21 cellular contexts compared by ENCODE assay signal in genomic region chr16:84461029-84461415, GRCh38. TPM values are rescaled to one million over a fixed set of nuclear protein-coding genes. Genes with fewer than 3 reads are reported as not detected.
DNase-seq lines count a peak whose midpoint lies in the region; ATAC-seq, FAIRE-seq and TF ChIP-seq lines count a peak whose summit lies in the region.
"Had no signal": no experiment of that assay in that cellular context is flagged by ENCODE, and none has a peak within 500 bp of the region (broad histone marks: within the 10 kb centered on the region; RNA-seq: fewer than 3 reads in every experiment).

No MANE protein-coding gene starts in this region.

- TF ChIP-seq EP300 in HepG2 (IDR thresholded peaks at IDR 0.05; ENCODE audit: low read depth in 2 of 2, low read length in 2 of 2): no peak
- TF ChIP-seq EP300 in HepG2 (CRISPR knock-in tag; IDR thresholded peaks at IDR 0.05; ENCODE audit: borderline replicate concordance): no peak

- no peaks in the 10 kb centered on the region for H3K79me1 ChIP-seq in neuronal stem cell (ENCODE audit: low read depth, low read length)

- peak overlapping the region; percentile 18 for H2BK120ac ChIP-seq in neuronal stem cell (ENCODE audit: low read depth, low read length)

- no peaks in the 10 kb centered on the region for H4K20me1 ChIP-seq in HepG2 (ENCODE audit: insufficient read depth, low read length)

- H3K79me2 ChIP-seq in HepG2 (ENCODE audit: insufficient read depth, low read length): no peaks in the 10 kb centered on the region

- BruUV-seq in HepG2 (replicated peaks; lab: Mats Ljungman, UMichigan): no TSS peak

- DNase-seq in HepG2 (ENCODE audit: low spot score) (no peak), neuronal stem cell (ENCODE audit: low spot score) (no peak), DMS153 (lab: John Stamatoyannopoulos, UW) (no peak), dedifferentiated amniotic fluid mesenchymal stem cell (ENCODE audit: extremely low spot score) (no peak)
- DNase-seq: activated naive CD4-positive, alpha-beta T cell treated with Interleukin-2 at 50 U/mL for 16 hours; amygdala; CD4-positive, CD25-positive, alpha-beta regulatory T cell; KBM-7; MM.1S; NCI-H1417; PC-3; SIG-M5; stimulated activated CD4-positive, alpha-beta T cell treated with anti-CD3 and anti-CD28 coated beads, Interleukin-4, amount 100 ng/mL, for 1 hour; stimulated activated naive B cell treated with anti-CD40 and anti-IgM and Interleukin-4, amounts not matched to agents 10 μg/mL and 1 μg/mL and 100 μg/mL, for 72 hours had no signal

- H3K14ac ChIP-seq in neuronal stem cell (ENCODE audit: low read length): no peak overlapping the region

- H3K27me3 ChIP-seq in liver (ENCODE audit: control insufficient read depth in 4 of 4, insufficient read depth in 4 of 4, low read length in 3 of 4) (no peaks in the 10 kb centered on the region), HepG2 (ENCODE audit: control insufficient read depth in 1 of 2, insufficient read depth in 2 of 2, low read length in 2 of 2) (no peaks in the 10 kb centered on the region), neuronal stem cell (ENCODE audit: control insufficient read depth in 3 of 3, insufficient read depth in 3 of 3, low read depth in 1 of 3, low read length in 3 of 3) (no peaks in the 10 kb centered on the region)
- H3K27me3 ChIP-seq: neutrophil had no signal

- peak overlapping the region; percentile 64 for H3K18ac ChIP-seq in neuronal stem cell (ENCODE audit: low read length)

- no peaks in the 10 kb centered on the region for H3K4me1 ChIP-seq in liver (ENCODE audit: control insufficient read depth in 4 of 4, insufficient read depth in 4 of 4, low read length in 3 of 4)
- no peaks in the 10 kb centered on the region for H3K4me1 ChIP-seq in HepG2 (ENCODE audit: insufficient read depth, low read length)
- peaks cover 0 to 2% of the 10 kb centered on the region in 2 donors for H3K4me1 ChIP-seq in neuronal stem cell (ENCODE audit: control insufficient read depth in 2 of 2, insufficient read depth in 1 of 2, low read depth in 1 of 2, low read length in 2 of 2)

- no peak overlapping the region for H2AK5ac ChIP-seq in neuronal stem cell (ENCODE audit: low read depth, low read length)

- in situ Hi-C loops in HepG2 (cut with HindIII; ENCODE audit: extremely low pct_ligation_motif_present, low pct_unique_long_range_greater_than_20kb): no loop called here

- H3K4me3 ChIP-seq in liver (ENCODE audit: low read depth in 1 of 3, low read length in 3 of 3) (no peak overlapping the region), HepG2 (replicated peaks in 1 of 3; ENCODE audit: insufficient read depth in 1 of 3, low read depth in 2 of 3, low read length in 3 of 3) (no peak overlapping the region), neuronal stem cell (ENCODE audit: low read length in 2 of 2) (no peak overlapping the region)
- H3K4me3 ChIP-seq: lung had no signal

- no peak overlapping the region for H2AFZ ChIP-seq in HepG2 (ENCODE audit: low read length)
- no peak overlapping the region for H2AFZ ChIP-seq in neuronal stem cell (ENCODE audit: low read length)

- CTCF ChIA-PET in HepG2 (lab: Yijun Ruan, JAX; ENCODE audit: low intra/inter-chr PET ratio, low total read pairs): no interaction called here

- POLR2A ChIA-PET in HepG2 (lab: Yijun Ruan, JAX): no interaction called here

- H3K36me3 ChIP-seq in liver (ENCODE audit: control insufficient read depth in 4 of 4, insufficient read depth in 3 of 4, low read depth in 1 of 4, low read length in 3 of 4) (no peaks in the 10 kb centered on the region), HepG2 (replicated peaks in 1 of 2; ENCODE audit: control insufficient read depth in 1 of 2, insufficient read depth in 2 of 2, low read length in 2 of 2) (no peaks in the 10 kb centered on the region; a peak in 1 of 5 replicates), neuronal stem cell (replicated peaks in 1 of 2; ENCODE audit: control insufficient read depth in 2 of 2, insufficient read depth in 2 of 2, low read length in 2 of 2) (peaks cover 3 to 8% of the 10 kb centered on the region in 2 donors)

- ATAC-seq in HepG2: no peak
- ATAC-seq in GM21576 (IDR thresholded peaks at IDR 0.05; ENCODE audit: unreplicated experiment): no peak
- ATAC-seq: PC-3; stimulated activated naive B cell treated with anti-CD40 and anti-IgM and Interleukin-4, amounts not matched to agents 10 μg/mL and 1 μg/mL and 100 μg/mL, for 72 hours had no signal

- H3K4ac ChIP-seq in neuronal stem cell (ENCODE audit: low read length): no peak overlapping the region

- TF ChIP-seq CTCF in liver (IDR thresholded peaks at IDR 0.05; ENCODE audit: low read depth, low read length, missing input control) (no peak), HepG2 (CRISPR knock-in tag; IDR thresholded peaks at IDR 0.05) (no peak), VCaP (conservative IDR thresholded peaks at IDR 0.05) (no peak)

- no peak overlapping the region for H2BK12ac ChIP-seq in neuronal stem cell (ENCODE audit: low read length)

- H3K27ac ChIP-seq in liver (ENCODE audit: low read depth in 1 of 2, low read length in 2 of 2): no peak overlapping the region
- no peak overlapping the region for H3K27ac ChIP-seq in HepG2 (ENCODE audit: extremely low read length, insufficient read depth, low read length)
- H3K27ac ChIP-seq in VCaP: peak overlapping the region; percentile 27
- H3K27ac ChIP-seq in neuronal stem cell (replicated peaks; ENCODE audit: low read length): no peak overlapping the region
- H3K27ac ChIP-seq: neutrophil had no signal

- FAIRE-seq in HepG2 (lab: Jason Lieb, UNC): no peak
- FAIRE-seq: islet of Langerhans, TTC549 had no signal

- TF ChIP-seq RAD21 in liver (IDR thresholded peaks at IDR 0.05): no peak
- TF ChIP-seq RAD21 in HepG2 (CRISPR knock-in tag; IDR thresholded peaks at IDR 0.05): no peak

- no peak overlapping the region for H3K4me2 ChIP-seq in HepG2 (ENCODE audit: low read depth, low read length)
- H3K4me2 ChIP-seq in neuronal stem cell (ENCODE audit: insufficient read depth, low read length, poor library complexity, severe bottlenecking): no peak overlapping the region

- intact Hi-C loops in HepG2 (cut with micrococcal nuclease; ENCODE audit: unreplicated experiment): no loop called here

- H3K23ac ChIP-seq in neuronal stem cell (ENCODE audit: low read depth, low read length, poor library complexity): peak overlapping the region; percentile 52

- WGBS in liver: 59% methylated on average over 8 of the region's 8 CpGs
- WGBS in HepG2 (ENCODE audit: low lambda C conversion rate): 72% methylated on average over 8 of the region's 8 CpGs
- no CpG with 5 or more reads among the region's 8 CpGs for WGBS in neuronal stem cell (ENCODE audit: extremely low coverage in 2 of 2, insufficient read length in 2 of 2, insufficient replicate concordance in 1 of 2), 2 donors

- H3K9ac ChIP-seq in liver (ENCODE audit: low read depth in 1 of 2, low read length in 2 of 2) (no peak overlapping the region), HepG2 (ENCODE audit: insufficient read depth, low read depth, low read length) (no peak overlapping the region), neuronal stem cell (ENCODE audit: low read depth, low read length, poor library complexity) (no peak overlapping the region)

- H2BK5ac ChIP-seq in neuronal stem cell (ENCODE audit: low read length): no peak overlapping the region

- H4K91ac ChIP-seq in neuronal stem cell (ENCODE audit: low read depth, low read length, poor library complexity): peak overlapping the region; percentile 72

- H2BK15ac ChIP-seq in neuronal stem cell (ENCODE audit: low read length): no peak overlapping the region

- no peak for TF ChIP-seq POLR2A in HepG2 (IDR thresholded peaks at IDR 0.05; ENCODE audit: insufficient read depth in 1 of 2, low read depth in 2 of 2, low read length in 2 of 2)

- peak overlapping the region; percentile 43 for H4K8ac ChIP-seq in neuronal stem cell (ENCODE audit: low read depth, low read length)

- H3K9me3 ChIP-seq in liver (ENCODE audit: control insufficient read depth in 4 of 4, low read length in 3 of 4) (no peaks in the 10 kb centered on the region), HepG2 (ENCODE audit: low read length) (no peaks in the 10 kb centered on the region), neuronal stem cell (replicated peaks in 1 of 2; ENCODE audit: control insufficient read depth in 2 of 2, insufficient read depth in 1 of 2, low read depth in 1 of 2, low read length in 2 of 2) (peaks cover 0 to 4% of the 10 kb centered on the region in 2 donors)
- H3K9me3 ChIP-seq: neutrophil had no signal

TF ChIP-seq in liver, 16 proteins besides CTCF, POLR2A, EP300 and RAD21:
- TF ChIP-seq FOXA2 (IDR thresholded peaks at IDR 0.05) (no peak), NR2F2 (IDR thresholded peaks at IDR 0.05) (peak; percentile 43)

TF ChIP-seq in HepG2, 621 proteins besides CTCF, POLR2A, EP300 and RAD21:
- TF ChIP-seq NR2F2 (IDR thresholded peaks at IDR 0.05; ENCODE audit: borderline replicate concordance, low read depth) (no peak), ZNF136 (CRISPR knock-in tag; IDR thresholded peaks at IDR 0.05; ENCODE audit: low read depth) (no peak), KLF9 (CRISPR knock-in tag; IDR thresholded peaks at IDR 0.05; ENCODE audit: low read depth) (no peak)
TF ChIP-seq in HepG2: peak in this region for 0.

RNA-seq across cellular contexts. Expression of gene MEAK7, which starts 43.4 kb away (rescaled TPM):
- total RNA-seq in liver (1 to 10 TPM; 2.8 to 4.0 TPM), HepG2 (2016; rRNA removed; fragmentation: Illumina TruSeq; extraction: Trizol) (14.7 and 17.4 TPM in 2 replicates)
- polyA plus RNA-seq in liver (1 to 10 TPM; 1.3 to 1.6 TPM), HepG2 (2011; rRNA removed) (11.8 and 12.0 TPM in 2 replicates)
- 1.0 and 1.5 TPM in 2 replicates for total RNA-seq in HepG2 (2016; cell fraction: cytosol; rRNA removed; fragmentation: Illumina TruSeq; extraction: Trizol; ENCODE audit: low read depth)
- 14.3 and 19.5 TPM in 2 replicates for total RNA-seq in HepG2 (2016; cell fraction: insoluble cytoplasmic fraction; rRNA removed; fragmentation: Illumina TruSeq; extraction: Trizol)
- 3.8 and 4.1 TPM in 2 replicates for total RNA-seq in HepG2 (2016; cell fraction: membrane; rRNA removed; fragmentation: Illumina TruSeq; extraction: Trizol)
- total RNA-seq in HepG2 (2016; cell fraction: nucleus; rRNA removed; fragmentation: Illumina TruSeq; extraction: Trizol): 13.9 and 16.3 TPM in 2 replicates
- 10.9 and 11.8 TPM in 2 replicates for polyA plus RNA-seq in HepG2 (2011; cell fraction: cytosol; rRNA removed)
- polyA plus RNA-seq in HepG2 (2011; cell fraction: nucleus; rRNA removed): 13.6 and 14.0 TPM in 2 replicates
- 6.9 and 8.1 TPM in 2 replicates for polyA plus RNA-seq in HepG2 (2012)
- polyA plus RNA-seq in HepG2 (2016; cell fraction: cytosol; fragmentation: Illumina TruSeq; extraction: Trizol; ENCODE audit: low read depth): 0.46 and 0.59 TPM in 2 replicates
- polyA plus RNA-seq in HepG2 (2016; cell fraction: insoluble cytoplasmic fraction; fragmentation: Illumina TruSeq; extraction: Trizol; ENCODE audit: low read depth): 10.6 and 11.4 TPM in 2 replicates
- polyA plus RNA-seq in HepG2 (2016; cell fraction: membrane; fragmentation: Illumina TruSeq; extraction: Trizol; ENCODE audit: low read depth): 1.5 and 1.9 TPM in 2 replicates
- 9.0 and 10.6 TPM in 2 replicates for polyA plus RNA-seq in HepG2 (2016; cell fraction: nucleus; fragmentation: Illumina TruSeq; extraction: Trizol; ENCODE audit: insufficient read depth, low read depth)
- 20.4 and 30.6 TPM in 2 replicates for polyA minus RNA-seq in HepG2 (2011; rRNA and poly(A)+ RNA removed; ENCODE audit: low replicate concordance)
- polyA minus RNA-seq in HepG2 (2011; cell fraction: cytosol; rRNA and poly(A)+ RNA removed): 7.9 and 10.9 TPM in 2 replicates
- polyA minus RNA-seq in HepG2 (2011; cell fraction: nucleus; rRNA and poly(A)+ RNA removed): 17.6 and 19.1 TPM in 2 replicates
- polyA plus RNA-seq in neuronal stem cell (2013, experiment 1 of 2): 8.0 TPM
- polyA plus RNA-seq in neuronal stem cell (2013, experiment 2 of 2): 8.4 TPM
